ENCODE assay signal across 8 cellular contexts in genomic region chr2:73925853-73926492, GRCh38. TPM values are rescaled to one million over a fixed set of nuclear protein-coding genes. Genes with fewer than 3 reads are reported as not detected.
A peak's percentile ranks its signal among the peaks of the same experiment; 100 is the strongest.
DNase-seq lines count a peak whose midpoint lies in the region; ATAC-seq, FAIRE-seq and TF ChIP-seq lines count a peak whose summit lies in the region.

No MANE protein-coding gene starts in this region.

- peaks cover 30 to 43% (median 37%) of the 10 kb centered on the region in 3 donors for H3K4me1 Mint-ChIP-seq in IgD-negative memory B cell

- DNase-seq in BE2C (no peak), brain microvascular endothelial cell (no peak), urothelium cell line (ENCODE audit: low spot score) (no peak), SHP77 (lab: John Stamatoyannopoulos, UW) (no peak), G401 (ENCODE audit: low spot score) (no peak)

- no peaks in the 10 kb centered on the region for H3K36me3 ChIP-seq in BE2C
- no peaks in the 10 kb centered on the region for H3K36me3 ChIP-seq in brain microvascular endothelial cell (replicated peaks)
- no peaks in the 10 kb centered on the region for H3K36me3 ChIP-seq in mucosa of stomach (ENCODE audit: control insufficient read depth, insufficient read depth, low read length)

- H3K4me3 ChIP-seq in BE2C (ENCODE audit: low read depth, low read length) (peak overlapping the region; percentile 72), brain microvascular endothelial cell (ENCODE audit: low read depth, low read length) (peak overlapping the region; percentile 85), mucosa of stomach (ENCODE audit: low read length) (peak overlapping the region; percentile 16)

- H3K36me3 Mint-ChIP-seq in IgD-negative memory B cell: no peaks in the 10 kb centered on the region

- peak overlapping the region; percentile 16 for H3K9ac ChIP-seq in mucosa of stomach (ENCODE audit: low read length)

- H3K9me3 ChIP-seq in BE2C: no peaks in the 10 kb centered on the region
- no peaks in the 10 kb centered on the region for H3K9me3 ChIP-seq in mucosa of stomach (ENCODE audit: control insufficient read depth, low read length)

- H3K27ac Mint-ChIP-seq in IgD-negative memory B cell: peak overlapping the region; percentile 83 to 97 (median 85)

- no peaks in the 10 kb centered on the region for H3K27me3 Mint-ChIP-seq in IgD-negative memory B cell

- peak overlapping the region; percentile 68 to 94 (median 86) for H3K4me3 Mint-ChIP-seq in IgD-negative memory B cell

- H3K9me3 Mint-ChIP-seq in IgD-negative memory B cell: peaks cover 0 to 2% (median 0%) of the 10 kb centered on the region in 3 donors

- H3K4me1 ChIP-seq in BE2C (no peaks in the 10 kb centered on the region), mucosa of stomach (ENCODE audit: control insufficient read depth, insufficient read depth, low read length) (peaks cover 20% of the 10 kb centered on the region)

- H3K27me3 ChIP-seq in BE2C: no peaks in the 10 kb centered on the region
- no peaks in the 10 kb centered on the region for H3K27me3 ChIP-seq in brain microvascular endothelial cell (replicated peaks)
- H3K27me3 ChIP-seq in mucosa of stomach (ENCODE audit: control insufficient read depth, insufficient read depth, low read length): no peaks in the 10 kb centered on the region

- TF ChIP-seq CTCF in BE2C (IDR thresholded peaks at IDR 0.05; ENCODE audit: low read depth, low read length): no peak
- no peak for TF ChIP-seq CTCF in brain microvascular endothelial cell (IDR thresholded peaks at IDR 0.05; ENCODE audit: low read depth, low read length, missing control alignments)

- in situ Hi-C loops in brain microvascular endothelial cell (cut with HindIII; ENCODE audit: low pct_ligation_motif_present, low sequenced_read_pairs): no loop called here
- in situ Hi-C loops in G401 (cut with HindIII; ENCODE audit: low sequenced_read_pairs): no loop called here

- peak overlapping the region; percentile 99 for H3K27ac ChIP-seq in brain microvascular endothelial cell

- ATAC-seq in HG03280 (IDR thresholded peaks at IDR 0.05; ENCODE audit: unreplicated experiment): no peak

- no peak for FAIRE-seq in urothelium cell line (lab: Jason Lieb, UNC)

RNA-seq across cellular contexts. Expression of gene DGUOK, which starts 0.7 kb away (rescaled TPM):
- 122 TPM for polyA plus RNA-seq in BE2C (2012; ENCODE audit: insufficient read depth, insufficient read length, low read depth)
- 187 TPM for polyA plus RNA-seq in IgD-negative memory B cell
- 57.2 and 68.9 TPM in 2 replicates for total RNA-seq in G401 (2014; rRNA removed; shearing (Covaris generic))

RNA-seq across cellular contexts. Expression of gene ACTG2, which starts 33.2 kb away (rescaled TPM):
- polyA plus RNA-seq in BE2C (2012; ENCODE audit: insufficient read depth, insufficient read length, low read depth): 0.60 TPM
- polyA plus RNA-seq in IgD-negative memory B cell: not detected
- not detected in 2 replicates for total RNA-seq in G401 (2014; rRNA removed; shearing (Covaris generic))

RNA-seq across cellular contexts. Expression of gene TET3, which starts 58.7 kb away (rescaled TPM):
- polyA plus RNA-seq in BE2C (2012; ENCODE audit: insufficient read depth, insufficient read length, low read depth): 14.6 TPM
- 0.46 TPM for polyA plus RNA-seq in IgD-negative memory B cell
- total RNA-seq in G401 (2014; rRNA removed; shearing (Covaris generic)): 2.0 and 3.7 TPM in 2 replicates

Comparison
In these comparisons a context has a peak if more than half of its experiments do, and no peak if none do; other contexts are left out.
1. H3K4me3 ChIP-seq: peak in every context shown above with its lines; median percentile 85 in brain microvascular endothelial cell; 72 in BE2C; 16 in mucosa of stomach.